In the genomic region with DNA sequence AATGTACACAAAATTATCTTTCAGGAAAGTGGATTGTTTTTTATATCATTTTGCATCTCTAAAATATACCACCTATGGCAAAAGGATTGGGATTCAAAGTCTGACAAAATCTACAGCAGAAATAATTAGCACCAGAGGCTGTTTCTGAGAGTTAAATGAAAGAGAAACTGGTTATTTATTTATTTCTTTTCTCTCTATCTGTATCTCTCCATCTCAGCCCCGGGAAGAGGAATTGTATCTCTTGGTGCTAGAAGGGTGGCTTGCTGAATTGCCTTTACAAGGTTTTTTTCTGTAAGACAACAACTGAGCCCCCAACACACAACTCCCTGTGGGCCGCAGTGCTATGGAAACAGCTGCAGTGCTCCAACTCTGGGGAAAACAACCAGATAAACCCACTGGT, we compare ENCODE assay signal across 16 cellular contexts.
"Had no signal": no experiment of that assay in that cellular context is flagged by ENCODE, and none has a peak within 500 bp of the region (broad histone marks: within the 10 kb centered on the region; RNA-seq: fewer than 3 reads in every experiment).

No MANE protein-coding gene starts in this region.

- H3K36me3 ChIP-seq: esophagus squamous epithelium, neutrophil, pancreas, right lobe of liver, tibial nerve, vagina had no signal

- ATAC-seq: activated T-cell treated with anti-CD3 and anti-CD28 coated beads, Interleukin-2, amount 50 U/mL, for 4 hours; natural killer cell; pancreas; right lobe of liver; stimulated activated naive B cell treated with anti-CD40 and anti-IgM and Interleukin-4, amounts not matched to agents 10 μg/mL and 1 μg/mL and 100 μg/mL, for 72 hours had no signal

- H3K27me3 ChIP-seq: pancreas, right lobe of liver, tibial nerve, vagina had no signal

- DNase-seq: activated CD4-positive, alpha-beta T cell treated with anti-CD3 and anti-CD28 coated beads, Interleukin-2, amount 10 ng/mL, durations not matched to agents 24 days and 14 days; activated CD4-positive, CD25-positive, alpha-beta regulatory T cell; activated CD8-positive, alpha-beta memory T cell treated with anti-CD3 and anti-CD28 coated beads, Interleukin-2, amount 50 U/mL, for 4 hours; activated naive CD4-positive, alpha-beta T cell treated with anti-CD3 and anti-CD28 coated beads, Interleukin-2, amount 50 U/mL, for 16 hours; activated T-cell treated with anti-CD3 and anti-CD28 coated beads, Interleukin-2, amount 50 U/mL, for 4 hours; effector memory CD4-positive, alpha-beta T cell; esophagus squamous epithelium; natural killer cell; pancreas; right lobe of liver; stimulated activated naive B cell treated with anti-CD40 and anti-IgM and Interleukin-4, amounts not matched to agents 10 μg/mL and 1 μg/mL and 100 μg/mL, for 72 hours; T-helper 1 cell; T1000 had no signal

- H3K27ac ChIP-seq: esophagus squamous epithelium, neutrophil, pancreas, right lobe of liver, tibial nerve, vagina had no signal

- H3K9me3 ChIP-seq: esophagus squamous epithelium, neutrophil, pancreas, right lobe of liver, tibial nerve, vagina had no signal

- H3K4me3 ChIP-seq: esophagus squamous epithelium, pancreas, right lobe of liver, tibial nerve, vagina had no signal
